8 cellular contexts compared by ENCODE assay signal in the genomic region with DNA sequence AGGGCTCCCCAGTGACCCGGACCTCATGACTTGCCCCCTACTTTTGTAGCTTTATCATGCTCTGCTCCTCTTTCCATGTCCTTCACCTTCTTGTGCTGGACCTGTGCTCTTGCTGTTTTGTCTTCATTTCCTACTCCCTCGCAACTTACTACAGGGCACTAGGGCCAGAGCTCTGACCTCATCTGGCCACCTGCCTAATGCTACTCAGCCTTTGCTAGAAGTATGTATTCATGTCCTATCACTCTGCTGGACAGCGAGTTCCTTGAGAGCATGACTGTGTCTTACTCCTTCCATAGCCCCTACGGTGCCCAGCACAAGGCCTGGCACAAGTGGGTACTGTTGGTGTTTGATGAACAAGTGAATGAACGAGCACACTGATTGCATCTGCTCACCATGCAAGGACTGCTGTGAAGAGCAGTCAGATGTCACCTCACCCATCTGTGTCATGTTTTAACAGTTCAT. TPM values are rescaled to one million over a fixed set of nuclear protein-coding genes. Genes with fewer than 3 reads are reported as not detected.
DNase-seq lines count a peak whose midpoint lies in the region; ATAC-seq and TF ChIP-seq lines count a peak whose summit lies in the region.

No MANE protein-coding gene starts in this region.

- intact Hi-C loops in activated CD4-positive, alpha-beta T cell treated with anti-CD3 and anti-CD28 coated beads, Interleukin-2, amount 10 ng/mL, durations not matched to agents 24 days and 14 days (cut with micrococcal nuclease) = no loop called here
- intact Hi-C loops in activated CD8-positive, alpha-beta T cell treated with anti-CD3 and anti-CD28 coated beads for 36 hours (cut with micrococcal nuclease) = no loop called here
- intact Hi-C loops in left ventricle myocardium inferior (cut with micrococcal nuclease) = no loop called here

- POLR2A ChIA-PET in activated CD8-positive, alpha-beta T cell treated with anti-CD3 and anti-CD28 coated beads for 36 hours (lab: Charles Lee) = interaction anchor here (0.7 to 2.7 kb wide), 7 partner anchors 9 to 271 kb away, joined by 3 to 23 read pairs (median 3); no protein-coding TSS in a partner anchor

- peak overlapping the region; percentile 89 for H3K4me3 ChIP-seq in left ventricle myocardium inferior

- peak overlapping the region; percentile 96 for H3K4me3 Mint-ChIP-seq in activated CD4-positive, alpha-beta T cell treated with anti-CD3 and anti-CD28 coated beads, Interleukin-2, amount 10 ng/mL, durations not matched to agents 24 days and 14 days
- peak overlapping the region; percentile 95 for H3K4me3 Mint-ChIP-seq in activated CD8-positive, alpha-beta T cell treated with anti-CD3 and anti-CD28 coated beads for 36 hours
- peak overlapping the region; percentile 92 to 99 for H3K4me3 Mint-ChIP-seq in stimulated activated naive CD8-positive, alpha-beta T cell treated with anti-CD3 and anti-CD28 coated beads, Interleukin-15, amount 100 ng/mL, for 72 hours

- H3K27me3 ChIP-seq in left ventricle myocardium inferior (ENCODE audit: low read depth) = no peaks in the 10 kb centered on the region

- no peak for ATAC-seq in activated CD8-positive, alpha-beta T cell treated with anti-CD3 and anti-CD28 coated beads for 36 hours
- no peak for ATAC-seq in stimulated activated naive CD8-positive, alpha-beta T cell treated with anti-CD3 and anti-CD28 coated beads, Interleukin-15, amount 100 ng/mL, for 72 hours

- peak overlapping the region; percentile 89 for H3K27ac Mint-ChIP-seq in activated CD4-positive, alpha-beta T cell treated with anti-CD3 and anti-CD28 coated beads, Interleukin-2, amount 10 ng/mL, durations not matched to agents 24 days and 14 days
- peak overlapping the region; percentile 95 for H3K27ac Mint-ChIP-seq in activated CD8-positive, alpha-beta T cell treated with anti-CD3 and anti-CD28 coated beads for 36 hours
- peak overlapping the region in 1 of 2 donors; percentile 98 for H3K27ac Mint-ChIP-seq in stimulated activated naive CD8-positive, alpha-beta T cell treated with anti-CD3 and anti-CD28 coated beads, Interleukin-15, amount 100 ng/mL, for 72 hours

- H3K4me1 ChIP-seq in left ventricle myocardium inferior = peaks cover 83% of the 10 kb centered on the region

- H3K36me3 Mint-ChIP-seq in activated CD4-positive, alpha-beta T cell treated with anti-CD3 and anti-CD28 coated beads, Interleukin-2, amount 10 ng/mL, durations not matched to agents 24 days and 14 days (ENCODE audit: low read depth) = peaks cover 11% of the 10 kb centered on the region
- H3K36me3 Mint-ChIP-seq in activated CD8-positive, alpha-beta T cell treated with anti-CD3 and anti-CD28 coated beads for 36 hours (ENCODE audit: low read depth) = peaks cover 10% of the 10 kb centered on the region

- H3K36me3 ChIP-seq in left ventricle myocardium inferior = peaks cover 20% of the 10 kb centered on the region

- peak; percentile 56 for DNase-seq in activated CD4-positive, alpha-beta T cell treated with anti-CD3 and anti-CD28 coated beads, Interleukin-2, amount 10 ng/mL, durations not matched to agents 24 days and 14 days
- DNase-seq in activated CD4-positive, alpha-beta T cell treated with anti-CD3 and anti-CD28 coated beads, Interleukin-2, amount 50 U/mL, for 48 hours = no peak
- DNase-seq in activated CD8-positive, alpha-beta T cell treated with anti-CD3 and anti-CD28 coated beads for 36 hours = no peak
- DNase-seq in left ventricle myocardium inferior (no peak), NCI-H1436 treated with DMSO at 0.1 percent for 48 hours (lab: John Stamatoyannopoulos, UW) (no peak), cerebellar nuclear complex (lab: John Stamatoyannopoulos, UW) (no peak)
- DNase-seq in stimulated activated naive CD8-positive, alpha-beta T cell treated with anti-CD3 and anti-CD28 coated beads, Interleukin-15, amount 100 ng/mL, for 72 hours = no peak
- no peak for DNase-seq in activated CD8-positive, alpha-beta memory T cell treated with anti-CD3 and anti-CD28 coated beads for 24 hours

- H3K27ac ChIP-seq in left ventricle myocardium inferior (replicated peaks) = peak overlapping the region; percentile 95

- CTCF ChIA-PET in activated CD8-positive, alpha-beta T cell treated with anti-CD3 and anti-CD28 coated beads for 36 hours (lab: Charles Lee) = interaction anchor here (0.6 to 3.3 kb wide), 5 partner anchors 9 to 23 kb away, joined by 3 to 18 read pairs (median 3); no protein-coding TSS in a partner anchor

- H3K27me3 Mint-ChIP-seq in activated CD4-positive, alpha-beta T cell treated with anti-CD3 and anti-CD28 coated beads, Interleukin-2, amount 10 ng/mL, durations not matched to agents 24 days and 14 days = no peaks in the 10 kb centered on the region
- no peaks in the 10 kb centered on the region for H3K27me3 Mint-ChIP-seq in activated CD8-positive, alpha-beta T cell treated with anti-CD3 and anti-CD28 coated beads for 36 hours
- no peaks in the 10 kb centered on the region for H3K27me3 Mint-ChIP-seq in stimulated activated naive CD8-positive, alpha-beta T cell treated with anti-CD3 and anti-CD28 coated beads, Interleukin-15, amount 100 ng/mL, for 72 hours

- H3K9me3 ChIP-seq in left ventricle myocardium inferior (replicated peaks) = no peaks in the 10 kb centered on the region

- peaks cover 31% of the 10 kb centered on the region for H3K4me1 Mint-ChIP-seq in activated CD4-positive, alpha-beta T cell treated with anti-CD3 and anti-CD28 coated beads, Interleukin-2, amount 10 ng/mL, durations not matched to agents 24 days and 14 days
- H3K4me1 Mint-ChIP-seq in activated CD8-positive, alpha-beta T cell treated with anti-CD3 and anti-CD28 coated beads for 36 hours (ENCODE audit: low read depth) = peaks cover 28% of the 10 kb centered on the region
- peaks cover 39% of the 10 kb centered on the region for H3K4me1 Mint-ChIP-seq in stimulated activated naive CD8-positive, alpha-beta T cell treated with anti-CD3 and anti-CD28 coated beads, Interleukin-15, amount 100 ng/mL, for 72 hours

- H3K9me3 Mint-ChIP-seq in activated CD4-positive, alpha-beta T cell treated with anti-CD3 and anti-CD28 coated beads, Interleukin-2, amount 10 ng/mL, durations not matched to agents 24 days and 14 days = no peaks in the 10 kb centered on the region
- no peaks in the 10 kb centered on the region for H3K9me3 Mint-ChIP-seq in activated CD8-positive, alpha-beta T cell treated with anti-CD3 and anti-CD28 coated beads for 36 hours
- H3K9me3 Mint-ChIP-seq in stimulated activated naive CD8-positive, alpha-beta T cell treated with anti-CD3 and anti-CD28 coated beads, Interleukin-15, amount 100 ng/mL, for 72 hours = no peaks in the 10 kb centered on the region

- TF ChIP-seq CTCF in activated CD8-positive, alpha-beta T cell treated with anti-CD3 and anti-CD28 coated beads for 36 hours (IDR thresholded peaks at IDR 0.05) = no peak
- no peak for TF ChIP-seq CTCF in left ventricle myocardium inferior (IDR thresholded peaks at IDR 0.05; ENCODE audit: borderline replicate concordance)

RNA-seq across cellular contexts. Expression of gene MTFR1L, which starts 1.9 kb away (rescaled TPM):
- total RNA-seq in activated CD4-positive, alpha-beta T cell treated with anti-CD3 and anti-CD28 coated beads, Interleukin-2, amount 10 ng/mL, durations not matched to agents 24 days and 14 days = 30.0 and 31.9 TPM in 2 replicates
- 10 to 100 TPM; 25.6 to 27.4 TPM for total RNA-seq in activated CD8-positive, alpha-beta T cell treated with anti-CD3 and anti-CD28 coated beads for 36 hours
- 252 TPM for total RNA-seq in left ventricle myocardium inferior

RNA-seq across cellular contexts. Expression of gene SELENON, which starts 21.7 kb away (rescaled TPM):
- 8.2 and 9.9 TPM in 2 replicates for total RNA-seq in activated CD4-positive, alpha-beta T cell treated with anti-CD3 and anti-CD28 coated beads, Interleukin-2, amount 10 ng/mL, durations not matched to agents 24 days and 14 days
- total RNA-seq in activated CD8-positive, alpha-beta T cell treated with anti-CD3 and anti-CD28 coated beads for 36 hours = 10 to 100 TPM; 15.3 to 17.7 TPM
- total RNA-seq in left ventricle myocardium inferior = 45.2 TPM

RNA-seq across cellular contexts. Expression of gene AUNIP, which starts 37.6 kb away (rescaled TPM):
- total RNA-seq in activated CD4-positive, alpha-beta T cell treated with anti-CD3 and anti-CD28 coated beads, Interleukin-2, amount 10 ng/mL, durations not matched to agents 24 days and 14 days = 12.0 and 13.9 TPM in 2 replicates
- total RNA-seq in activated CD8-positive, alpha-beta T cell treated with anti-CD3 and anti-CD28 coated beads for 36 hours = 10 to 100 TPM in 1 of 2 experiments, 1 to 10 TPM in 1; 8.8 to 10.3 TPM
- total RNA-seq in left ventricle myocardium inferior = not detected

RNA-seq across cellular contexts. Expression of gene PAQR7, which starts 53.8 kb away (rescaled TPM):
- 6.6 and 6.8 TPM in 2 replicates for total RNA-seq in activated CD4-positive, alpha-beta T cell treated with anti-CD3 and anti-CD28 coated beads, Interleukin-2, amount 10 ng/mL, durations not matched to agents 24 days and 14 days
- total RNA-seq in activated CD8-positive, alpha-beta T cell treated with anti-CD3 and anti-CD28 coated beads for 36 hours = 1 to 10 TPM; 6.8 to 8.0 TPM
- 1.9 TPM for total RNA-seq in left ventricle myocardium inferior
